Comparison of ENCODE assay signal across 8 cellular contexts in genomic region chr11:62602141-62603071, GRCh38. TPM values are rescaled to one million over a fixed set of nuclear protein-coding genes. Genes with fewer than 3 reads are reported as not detected.
DNase-seq lines count a peak whose midpoint lies in the region; ATAC-seq, FAIRE-seq and TF ChIP-seq lines count a peak whose summit lies in the region.

No MANE protein-coding gene starts in this region.

- peak; percentile 14 for TF ChIP-seq CTCF in AG09309 (IDR thresholded peaks at IDR 0.05; ENCODE audit: control insufficient read depth, insufficient read depth, low read depth, low read length, missing control alignments)
- TF ChIP-seq CTCF in GM12878 (IDR thresholded peaks at IDR 0.05 in 2 of 3, conservative IDR thresholded peaks at IDR 0.05 in 1 of 3; ENCODE audit: control insufficient read depth in 2 of 3, extremely low read depth in 1 of 3, insufficient read depth in 1 of 3, low read depth in 3 of 3, low read length in 3 of 3): no peak
- TF ChIP-seq CTCF in progenitor cell of endocrine pancreas (IDR thresholded peaks at IDR 0.05; ENCODE audit: unreplicated experiment): no peak

- H3K79me2 ChIP-seq in GM12878 (ENCODE audit: control insufficient read depth, insufficient read depth, low read length): peaks cover 40% of the 10 kb centered on the region

- peak overlapping the region; percentile 25; the same call in 1 of the 2 replicates for H2AFZ ChIP-seq in GM12878 (ENCODE audit: control insufficient read depth, low read depth, low read length)

- CTCF ChIA-PET in GM12878 (lab: Yijun Ruan, JAX): interaction anchor here (0.7 to 2.7 kb wide), 5 partner anchors 9 to 208 kb away, joined by 3 to 27 read pairs (median 4); partner anchors contain the start of gene TUT1

- peaks cover 37% of the 10 kb centered on the region for H3K4me1 Mint-ChIP-seq in progenitor cell of endocrine pancreas (ENCODE audit: low read depth)

- peak overlapping the region; percentile 96 for H3K27ac Mint-ChIP-seq in progenitor cell of endocrine pancreas

- peak overlapping the region; percentile 57; the same call in 1 of the 2 replicates for H3K9ac ChIP-seq in GM12878 (ENCODE audit: control insufficient read depth, insufficient read depth, low read length)

- POLR2A ChIA-PET in GM12878 (lab: Charles Lee): interaction anchor here (0.6 to 2.4 kb wide), 20 partner anchors 9 to 253 kb away, joined by 3 to 30 read pairs (median 4); partner anchors contain the start of genes B3GAT3, C11orf98, CSKMT and GANAB

- H3K27me3 Mint-ChIP-seq in progenitor cell of endocrine pancreas: peaks cover 19% of the 10 kb centered on the region

- WGBS in GM12878 (ENCODE audit: insufficient coverage, insufficient replicate concordance, low lambda C conversion rate, missing lambda C conversion rate): 74% methylated on average over 58 of the region's 96 CpGs

- no peak for FAIRE-seq in GM12878 (lab: Jason Lieb, UNC)

- ATAC-seq in GM12878 (no peak), GM18870 (IDR thresholded peaks at IDR 0.05; ENCODE audit: unreplicated experiment) (no peak)

- in situ Hi-C loops in GM12878 (cut with MboI): no loop called here

- SMC1A ChIA-PET in GM12878 (lab: Charles Lee; ENCODE audit: uncharacterized antibody, unreplicated experiment): interaction anchor here (0.8 to 3.1 kb wide), 6 partner anchors 9 to 108 kb away, joined by 3 to 30 read pairs (median 5); partner anchors contain the start of genes B3GAT3 and TUT1

- H3K4me1 ChIP-seq in GM12878 (ENCODE audit: control insufficient read depth, insufficient read depth, low read length): peaks cover 19% of the 10 kb centered on the region

- H3K36me3 ChIP-seq in GM12878 (ENCODE audit: control insufficient read depth in 2 of 2, insufficient read depth in 2 of 2, low read length in 1 of 2): peaks cover 13 to 26% of the 10 kb centered on the region in 2 experiments

- no peak for TF ChIP-seq EP300 in GM12878 (IDR thresholded peaks at IDR 0.05; ENCODE audit: borderline replicate concordance in 1 of 2, control insufficient read depth in 1 of 2, low read depth in 2 of 2, low read length in 2 of 2)

- TF ChIP-seq POLR2A in GM19099 (IDR thresholded peaks at IDR 0.05; ENCODE audit: extremely low read depth, insufficient read length, low read depth) (peak; percentile 32), GM12878 (IDR thresholded peaks at IDR 0.05; ENCODE audit: low read depth, low read length) (no peak; the same call in 1 of the 2 replicates)

- H3K4me2 ChIP-seq in GM12878 (ENCODE audit: control insufficient read depth, insufficient read depth): peak overlapping the region; percentile 72

- no peaks in the 10 kb centered on the region for H3K9me3 Mint-ChIP-seq in progenitor cell of endocrine pancreas (ENCODE audit: low read depth)

- RAD21 ChIA-PET in GM12878 (lab: Charles Lee; ENCODE audit: unreplicated experiment): interaction anchor here (0.7 to 3.9 kb wide), 9 partner anchors 9 to 208 kb away, joined by 3 to 36 read pairs (median 5); partner anchors contain the start of genes B3GAT3, C11orf98, CSKMT and EEF1G

- H3K27ac ChIP-seq in GM12878 (ENCODE audit: control insufficient read depth, insufficient read depth): peak overlapping the region; percentile 62

- no peaks in the 10 kb centered on the region; the same call in 1 of the 2 replicates for H4K20me1 ChIP-seq in GM12878 (ENCODE audit: control insufficient read depth, insufficient read depth)

- DNase-seq in AG09309 (ENCODE audit: low read depth): no peak
- DNase-seq in NCI-H82 (lab: John Stamatoyannopoulos, UW): peak; percentile 91
- DNase-seq in GM12878 (ENCODE audit: low read depth, low spot score): no peak
- peak; percentile 71 to 82 for DNase-seq in hippocampal formation (lab: John Stamatoyannopoulos, UW)
- no peak for DNase-seq in progenitor cell of endocrine pancreas (ENCODE audit: low spot score, unreplicated experiment)
- DNase-seq in NCI-H187 treated with DMSO at 0.1 percent for 48 hours (lab: John Stamatoyannopoulos, UW): no peak

- H3K36me3 Mint-ChIP-seq in progenitor cell of endocrine pancreas (ENCODE audit: insufficient read depth): peaks cover 21% of the 10 kb centered on the region

- no peak for TF ChIP-seq RAD21 in GM12878 (IDR thresholded peaks at IDR 0.05; ENCODE audit: insufficient read depth, low read depth, low read length)

- peak overlapping the region; percentile 90 for H3K4me3 Mint-ChIP-seq in progenitor cell of endocrine pancreas (ENCODE audit: low read depth)

- H3K27me3 ChIP-seq in GM12878 (replicated peaks in 1 of 2; ENCODE audit: control insufficient read depth in 2 of 2, insufficient read depth in 2 of 2, low read length in 1 of 2): no peaks in the 10 kb centered on the region

- H3K9me3 ChIP-seq in GM12878 (replicated peaks; ENCODE audit: control insufficient read depth, insufficient read depth, low read length): no peaks in the 10 kb centered on the region

- no TSS peak for BruUV-seq in GM12878 (replicated peaks; lab: Mats Ljungman, UMichigan)

- intact Hi-C loops in GM12878 (cut with micrococcal nuclease; ENCODE audit: unreplicated experiment): loop anchor here (5.0 kb wide), 2 partner anchors 105 to 125 kb away; partner anchors contain the start of genes BSCL2, GNG3, HNRNPUL2 and TTC9C

- H3K4me3 ChIP-seq in AG09309 (ENCODE audit: control insufficient read depth, low read depth, low read length) (peak overlapping the region; percentile 88), GM12878 (peak overlapping the region; percentile 25; the same call in 1 of the 2 replicates)

RNA-seq across cellular contexts. Expression of gene MTA2, which starts 0.7 kb away (rescaled TPM):
- 68.4 and 79.3 TPM in 2 replicates for total RNA-seq in GM12878 (2013; cell fraction: nucleolus; rRNA removed)
- total RNA-seq in GM12878 (2014; rRNA removed): 195 and 201 TPM in 2 replicates
- 174 and 178 TPM in 2 replicates for total RNA-seq in GM12878 (2014; rRNA removed; fragmentation: Illumina TruSeq; extraction: Trizol)
- total RNA-seq in GM12878 (2021): 189 and 196 TPM in 2 replicates
- polyA plus RNA-seq in GM12878 (2011; ENCODE audit: low read depth): 48.7 TPM
- polyA plus RNA-seq in GM12878 (2011; rRNA removed): 43.2 and 53.2 TPM in 2 replicates
- polyA plus RNA-seq in GM12878 (2011; cell fraction: cytosol; rRNA removed): 68.6 and 69.6 TPM in 2 replicates
- polyA plus RNA-seq in GM12878 (2011; cell fraction: nucleus; rRNA removed): 136 and 209 TPM in 2 replicates
- polyA plus RNA-seq in GM12878 (2012): 75.6 and 111 TPM in 2 replicates
- 198 and 201 TPM in 2 replicates for polyA plus RNA-seq in GM12878 (2014; fragmentation: Illumina TruSeq; extraction: Trizol)
- polyA plus RNA-seq in GM12878 (2014; fragmentation: Nextera tagmentation; extraction: Ambion mirVana): 1 to 10 TPM; 6.7 to 6.8 TPM
- polyA plus RNA-seq in GM12878 (2014; rRNA removed): 135 and 137 TPM in 2 replicates
- polyA plus RNA-seq in GM12878 (2016; fragmentation: Nextera tagmentation; extraction: Ambion mirVana): 10 to 100 TPM; 76.3 to 90.3 TPM
- 82.3 and 108 TPM in 2 replicates for polyA minus RNA-seq in GM12878 (2011; rRNA and poly(A)+ RNA removed)
- polyA minus RNA-seq in GM12878 (2011; cell fraction: cytosol; rRNA and poly(A)+ RNA removed): 43.6 and 46.5 TPM in 2 replicates
- polyA minus RNA-seq in GM12878 (2011; cell fraction: nucleus; rRNA and poly(A)+ RNA removed): 51.3 and 83.7 TPM in 2 replicates
- 134 and 140 TPM in 2 replicates for total RNA-seq in progenitor cell of endocrine pancreas

RNA-seq across cellular contexts. Expression of gene EML3, which starts 10.2 kb away (rescaled TPM):
- 48.1 and 57.5 TPM in 2 replicates for total RNA-seq in GM12878 (2013; cell fraction: nucleolus; rRNA removed)
- total RNA-seq in GM12878 (2014; rRNA removed) (22.5 and 23.9 TPM in 2 replicates), GM12878 (2014; rRNA removed; fragmentation: Illumina TruSeq; extraction: Trizol) (14.0 and 17.3 TPM in 2 replicates), GM12878 (2021) (69.8 and 82.5 TPM in 2 replicates), progenitor cell of endocrine pancreas (42.7 and 47.0 TPM in 2 replicates)
- 19.2 TPM for polyA plus RNA-seq in GM12878 (2011; ENCODE audit: low read depth)
- polyA plus RNA-seq in GM12878 (2011; rRNA removed) (18.4 and 27.1 TPM in 2 replicates), GM12878 (2014; fragmentation: Illumina TruSeq; extraction: Trizol) (16.3 and 21.9 TPM in 2 replicates), GM12878 (2014; fragmentation: Nextera tagmentation; extraction: Ambion mirVana) (1 to 10 TPM in 1 of 2 experiments, under 1 TPM in 1; 0.58 to 1.2 TPM), GM12878 (2014; rRNA removed) (45.7 and 61.0 TPM in 2 replicates), GM12878 (2016; fragmentation: Nextera tagmentation; extraction: Ambion mirVana) (10 to 100 TPM; 25.6 to 26.8 TPM)
- polyA plus RNA-seq in GM12878 (2011; cell fraction: cytosol; rRNA removed): 25.4 and 33.5 TPM in 2 replicates
- polyA plus RNA-seq in GM12878 (2011; cell fraction: nucleus; rRNA removed): 197 and 232 TPM in 2 replicates
- polyA plus RNA-seq in GM12878 (2012): 42.2 and 48.7 TPM in 2 replicates
- 20.3 and 27.6 TPM in 2 replicates for polyA minus RNA-seq in GM12878 (2011; rRNA and poly(A)+ RNA removed)
- 12.0 and 12.2 TPM in 2 replicates for polyA minus RNA-seq in GM12878 (2011; cell fraction: cytosol; rRNA and poly(A)+ RNA removed)
- polyA minus RNA-seq in GM12878 (2011; cell fraction: nucleus; rRNA and poly(A)+ RNA removed): 22.6 and 35.8 TPM in 2 replicates

RNA-seq across cellular contexts. Expression of gene ROM1, which starts 10.7 kb away (rescaled TPM):
- 0.40 TPM in 1 of 2 replicates, not detected in the other for total RNA-seq in GM12878 (2013; cell fraction: nucleolus; rRNA removed)
- total RNA-seq in GM12878 (2014; rRNA removed) (0.60 and 1.7 TPM in 2 replicates), GM12878 (2014; rRNA removed; fragmentation: Illumina TruSeq; extraction: Trizol) (1.1 TPM in 2 replicates), GM12878 (2021) (1.2 and 1.9 TPM in 2 replicates), progenitor cell of endocrine pancreas (0.62 and 0.86 TPM in 2 replicates)
- 0.22 TPM for polyA plus RNA-seq in GM12878 (2011; ENCODE audit: low read depth)
- polyA plus RNA-seq in GM12878 (2011; rRNA removed) (0.42 and 0.82 TPM in 2 replicates), GM12878 (2014; fragmentation: Illumina TruSeq; extraction: Trizol) (1.5 and 1.6 TPM in 2 replicates), GM12878 (2014; fragmentation: Nextera tagmentation; extraction: Ambion mirVana) (under 1 TPM; 0.42 TPM), GM12878 (2014; rRNA removed) (0.67 and 2.0 TPM in 2 replicates), GM12878 (2016; fragmentation: Nextera tagmentation; extraction: Ambion mirVana) (1 to 10 TPM; 2.4 to 3.0 TPM)
- 0.72 and 1.3 TPM in 2 replicates for polyA plus RNA-seq in GM12878 (2011; cell fraction: cytosol; rRNA removed)
- polyA plus RNA-seq in GM12878 (2011; cell fraction: nucleus; rRNA removed): 2.0 and 2.2 TPM in 2 replicates
- polyA plus RNA-seq in GM12878 (2012): 1.1 and 1.8 TPM in 2 replicates
- 0.29 and 1.1 TPM in 2 replicates for polyA minus RNA-seq in GM12878 (2011; rRNA and poly(A)+ RNA removed)
- 0.52 TPM in 1 of 2 replicates, not detected in the other for polyA minus RNA-seq in GM12878 (2011; cell fraction: cytosol; rRNA and poly(A)+ RNA removed)
- 0.36 and 0.38 TPM in 2 replicates for polyA minus RNA-seq in GM12878 (2011; cell fraction: nucleus; rRNA and poly(A)+ RNA removed)

RNA-seq across cellular contexts. Expression of gene TUT1, which starts 11.1 kb away (rescaled TPM):
- total RNA-seq in GM12878 (2013; cell fraction: nucleolus; rRNA removed): 19.1 and 19.7 TPM in 2 replicates
- total RNA-seq in GM12878 (2014; rRNA removed) (12.1 and 12.3 TPM in 2 replicates), GM12878 (2014; rRNA removed; fragmentation: Illumina TruSeq; extraction: Trizol) (6.9 and 8.3 TPM in 2 replicates), GM12878 (2021) (26.6 and 28.4 TPM in 2 replicates), progenitor cell of endocrine pancreas (23.1 and 26.0 TPM in 2 replicates)
- polyA plus RNA-seq in GM12878 (2011; ENCODE audit: low read depth): 6.9 TPM
- polyA plus RNA-seq in GM12878 (2011; rRNA removed) (12.0 and 18.4 TPM in 2 replicates), GM12878 (2014; fragmentation: Illumina TruSeq; extraction: Trizol) (9.5 and 14.0 TPM in 2 replicates), GM12878 (2014; fragmentation: Nextera tagmentation; extraction: Ambion mirVana) (1 to 10 TPM; 1.1 to 1.4 TPM), GM12878 (2014; rRNA removed) (19.4 and 22.7 TPM in 2 replicates), GM12878 (2016; fragmentation: Nextera tagmentation; extraction: Ambion mirVana) (10 to 100 TPM; 26.9 to 29.9 TPM)
- polyA plus RNA-seq in GM12878 (2011; cell fraction: cytosol; rRNA removed): 16.6 and 19.8 TPM in 2 replicates
- 47.4 and 48.5 TPM in 2 replicates for polyA plus RNA-seq in GM12878 (2011; cell fraction: nucleus; rRNA removed)
- 15.7 and 18.2 TPM in 2 replicates for polyA plus RNA-seq in GM12878 (2012)
- 8.8 and 10.6 TPM in 2 replicates for polyA minus RNA-seq in GM12878 (2011; rRNA and poly(A)+ RNA removed)
- polyA minus RNA-seq in GM12878 (2011; cell fraction: cytosol; rRNA and poly(A)+ RNA removed): 3.5 and 4.5 TPM in 2 replicates
- 5.6 and 7.2 TPM in 2 replicates for polyA minus RNA-seq in GM12878 (2011; cell fraction: nucleus; rRNA and poly(A)+ RNA removed)

RNA-seq across cellular contexts. Expression of gene B3GAT3, which starts 19.4 kb away (rescaled TPM):
- total RNA-seq in GM12878 (2013; cell fraction: nucleolus; rRNA removed): 17.1 and 21.9 TPM in 2 replicates
- total RNA-seq in GM12878 (2014; rRNA removed) (34.3 and 42.4 TPM in 2 replicates), GM12878 (2014; rRNA removed; fragmentation: Illumina TruSeq; extraction: Trizol) (12.3 and 14.1 TPM in 2 replicates), GM12878 (2021) (42.4 and 43.2 TPM in 2 replicates), progenitor cell of endocrine pancreas (43.4 and 48.9 TPM in 2 replicates)
- 6.1 TPM for polyA plus RNA-seq in GM12878 (2011; ENCODE audit: low read depth)
- polyA plus RNA-seq in GM12878 (2011; rRNA removed) (7.0 and 17.2 TPM in 2 replicates), GM12878 (2014; fragmentation: Illumina TruSeq; extraction: Trizol) (1.1 and 8.3 TPM in 2 replicates), GM12878 (2014; fragmentation: Nextera tagmentation; extraction: Ambion mirVana) (1 to 10 TPM in 1 of 2 experiments, under 1 TPM in 1; 0.31 to 2.8 TPM), GM12878 (2014; rRNA removed) (52.7 and 56.5 TPM in 2 replicates), GM12878 (2016; fragmentation: Nextera tagmentation; extraction: Ambion mirVana) (10 to 100 TPM; 50.0 to 51.7 TPM)
- 28.5 and 57.0 TPM in 2 replicates for polyA plus RNA-seq in GM12878 (2011; cell fraction: cytosol; rRNA removed)
- 68.4 and 81.5 TPM in 2 replicates for polyA plus RNA-seq in GM12878 (2011; cell fraction: nucleus; rRNA removed)
- polyA plus RNA-seq in GM12878 (2012): 28.4 and 35.5 TPM in 2 replicates
- polyA minus RNA-seq in GM12878 (2011; rRNA and poly(A)+ RNA removed): 5.5 and 16.0 TPM in 2 replicates
- polyA minus RNA-seq in GM12878 (2011; cell fraction: cytosol; rRNA and poly(A)+ RNA removed): 8.8 and 12.0 TPM in 2 replicates
- polyA minus RNA-seq in GM12878 (2011; cell fraction: nucleus; rRNA and poly(A)+ RNA removed): 3.7 and 6.5 TPM in 2 replicates

Comparison
In these comparisons a context has a peak if more than half of its experiments do, and no peak if none do; other contexts are left out.
1. DNase-seq: peak in NCI-H82 (single experiment) and hippocampal formation (2 of 2); none in AG09309 (single experiment), GM12878 (single experiment), progenitor cell of endocrine pancreas (single experiment) and NCI-H187 treated with DMSO at 0.1 percent for 48 hours (single experiment).